7 cellular contexts compared by ENCODE assay signal in genomic region chr4:25160714-25161598, GRCh38. TPM values are rescaled to one million over a fixed set of nuclear protein-coding genes. Genes with fewer than 3 reads are reported as not detected.
A peak's percentile ranks its signal among the peaks of the same experiment; 100 is the strongest.
DNase-seq lines count a peak whose midpoint lies in the region; ATAC-seq and TF ChIP-seq lines count a peak whose summit lies in the region.

No MANE protein-coding gene starts in this region.

- WGBS in heart right ventricle, 2 donors: 11 to 23% methylated on average over 16 of the region's 16 CpGs

- H3K27me3 ChIP-seq in heart right ventricle: no peaks in the 10 kb centered on the region

- peak overlapping the region; percentile 79 to 99 (median 94) for H3K27ac ChIP-seq in heart right ventricle

- TF ChIP-seq RAD21 in Ishikawa (IDR thresholded peaks at IDR 0.05; ENCODE audit: low read depth): no peak

- no peaks in the 10 kb centered on the region for H3K9me3 Mint-ChIP-seq in activated T-helper 2 cell treated with anti-CD3 and anti-CD28 coated beads, Interferon-gamma antibody, Interleukin-2, Interleukin-4, amounts not matched to agents 10 μg/mL and 5 μg/mL and 100 μg/mL, durations not matched to agents 14 hours and 24 hours and 36 hours

- peaks cover 26% of the 10 kb centered on the region for H3K36me3 Mint-ChIP-seq in activated T-helper 2 cell treated with anti-CD3 and anti-CD28 coated beads, Interferon-gamma antibody, Interleukin-2, Interleukin-4, amounts not matched to agents 10 μg/mL and 5 μg/mL and 100 μg/mL, durations not matched to agents 14 hours and 24 hours and 36 hours (ENCODE audit: low read depth)

- intact Hi-C loops in activated T-helper 2 cell treated with anti-CD3 and anti-CD28 coated beads, Interferon-gamma antibody, Interleukin-2, Interleukin-4, amounts not matched to agents 10 μg/mL and 5 μg/mL and 100 μg/mL, durations not matched to agents 14 hours and 24 hours and 36 hours (cut with micrococcal nuclease): loop anchor here (1.0 to 5.0 kb wide), 7 partner anchors 18 to 576 kb away; partner anchors contain the start of genes DHX15, PI4K2B and ZCCHC4
- intact Hi-C loops in heart right ventricle (cut with DNase I): loop anchor here in 7 of 10 donors (1.0 to 10.0 kb wide), 6 partner anchors 71 to 204 kb away; partner anchors contain the start of genes PI4K2B (in 4 of the 7) and ZCCHC4 (in 4 of the 7)

- TF ChIP-seq EP300 in Ishikawa (IDR thresholded peaks at IDR 0.05; ENCODE audit: borderline replicate concordance): no peak

- peaks cover 0 to 37% (median 19%) of the 10 kb centered on the region in 9 donors for H3K4me1 ChIP-seq in heart right ventricle

- ATAC-seq in GM21447 (IDR thresholded peaks at IDR 0.05; ENCODE audit: unreplicated experiment): peak; percentile 39
- peak; percentile 5 to 71 (median 56) for ATAC-seq in heart right ventricle

- H3K27ac Mint-ChIP-seq in activated T-helper 2 cell treated with anti-CD3 and anti-CD28 coated beads, Interferon-gamma antibody, Interleukin-2, Interleukin-4, amounts not matched to agents 10 μg/mL and 5 μg/mL and 100 μg/mL, durations not matched to agents 14 hours and 24 hours and 36 hours: peak overlapping the region; percentile 90

- peak overlapping the region; percentile 92 for H3K4me3 Mint-ChIP-seq in activated T-helper 2 cell treated with anti-CD3 and anti-CD28 coated beads, Interferon-gamma antibody, Interleukin-2, Interleukin-4, amounts not matched to agents 10 μg/mL and 5 μg/mL and 100 μg/mL, durations not matched to agents 14 hours and 24 hours and 36 hours (ENCODE audit: low read depth)

- DNase-seq in ELR (ENCODE audit: low read depth) (peak; percentile 62), heart right ventricle (peak in 1 of 2 donors; percentile 16), skeletal muscle cell (ENCODE audit: low read depth) (no peak), Ammon's horn (ENCODE audit: low spot score) (no peak)
- no peak for DNase-seq in activated T-helper 2 cell treated with anti-CD3 and anti-CD28 coated beads, Interferon-gamma antibody, Interleukin-2, Interleukin-4, amounts not matched to agents 10 μg/mL and 5 μg/mL and 100 μg/mL, durations not matched to agents 14 hours and 24 hours and 36 hours (ENCODE audit: low spot score)

- no peaks in the 10 kb centered on the region for H3K27me3 Mint-ChIP-seq in activated T-helper 2 cell treated with anti-CD3 and anti-CD28 coated beads, Interferon-gamma antibody, Interleukin-2, Interleukin-4, amounts not matched to agents 10 μg/mL and 5 μg/mL and 100 μg/mL, durations not matched to agents 14 hours and 24 hours and 36 hours (ENCODE audit: low read depth)

- H3K4me1 Mint-ChIP-seq in activated T-helper 2 cell treated with anti-CD3 and anti-CD28 coated beads, Interferon-gamma antibody, Interleukin-2, Interleukin-4, amounts not matched to agents 10 μg/mL and 5 μg/mL and 100 μg/mL, durations not matched to agents 14 hours and 24 hours and 36 hours (ENCODE audit: low read depth): peaks cover 32% of the 10 kb centered on the region

- peak overlapping the region; percentile 57 to 99 (median 82) for H3K4me3 ChIP-seq in heart right ventricle
- peak overlapping the region; percentile 64 for H3K4me3 ChIP-seq in skeletal muscle cell (ENCODE audit: low read depth, low read length)

- no peak for TF ChIP-seq CTCF in heart right ventricle (IDR thresholded peaks at IDR 0.05)

- peaks cover 0 to 23% (median 7%) of the 10 kb centered on the region in 9 donors for H3K36me3 ChIP-seq in heart right ventricle

- no peaks in the 10 kb centered on the region for H3K9me3 ChIP-seq in heart right ventricle

TF ChIP-seq in Ishikawa, 13 proteins besides CTCF, POLR2A, EP300 and RAD21:
- TF ChIP-seq TAF1 (IDR thresholded peaks at IDR 0.05; ENCODE audit: low read depth) (no peak), USF1 (IDR thresholded peaks at IDR 0.05) (peak; percentile 83), MAX (IDR thresholded peaks at IDR 0.05) (peak; percentile 14; the same call in 1 of the 2 replicates)

RNA-seq across cellular contexts. Expression of gene SEPSECS, which starts 0.7 kb away (rescaled TPM):
- 13.4 TPM in 2 replicates for total RNA-seq in activated T-helper 2 cell treated with anti-CD3 and anti-CD28 coated beads, Interferon-gamma antibody, Interleukin-2, Interleukin-4, amounts not matched to agents 10 μg/mL and 5 μg/mL and 100 μg/mL, durations not matched to agents 14 hours and 24 hours and 36 hours
- total RNA-seq in heart right ventricle: 1 to 10 TPM; 2.9 to 9.1 (median 6.2) TPM
- polyA plus RNA-seq in heart right ventricle: 1 to 10 TPM; 1.3 to 6.0 TPM
